8 cellular contexts compared by ENCODE assay signal in the genomic region with DNA sequence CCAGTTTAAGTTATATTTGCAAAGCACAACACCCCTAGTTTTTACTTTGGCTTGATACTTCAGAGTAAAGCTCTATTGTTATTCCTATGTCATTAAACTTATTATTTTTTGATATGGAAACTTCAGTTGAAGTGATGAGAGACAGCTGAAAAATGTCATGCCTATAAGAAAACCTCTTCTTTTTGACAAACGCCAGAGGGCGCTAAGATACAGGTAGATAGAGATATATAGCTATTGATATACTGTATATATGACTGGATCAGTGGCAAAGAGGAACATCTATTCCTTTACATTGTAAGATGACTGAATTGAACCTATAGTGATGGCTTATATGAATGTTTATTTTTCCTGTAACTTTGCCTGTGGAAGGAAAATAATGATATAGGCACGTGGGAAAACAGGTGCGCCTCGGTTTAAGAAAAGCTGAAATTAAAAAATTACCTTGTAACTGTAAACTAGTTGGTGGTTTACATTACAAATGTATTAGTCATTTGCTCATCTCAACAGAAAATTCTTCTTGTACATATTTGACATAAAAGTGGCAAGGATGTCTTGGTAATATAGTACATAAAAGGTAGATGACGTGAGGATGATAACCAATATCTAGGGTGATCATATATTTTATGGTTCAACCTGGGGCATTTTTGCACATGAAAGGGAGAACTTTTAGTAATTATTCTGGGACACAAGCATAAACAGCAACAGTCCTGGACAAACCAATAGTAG.
DNase-seq lines count a peak whose midpoint lies in the region; ATAC-seq and TF ChIP-seq lines count a peak whose summit lies in the region.

No MANE protein-coding gene starts in this region.

- CTCF ChIA-PET in activated CD4-positive, alpha-beta T cell treated with anti-CD3 and anti-CD28 coated beads, Interleukin-2, amount 10 ng/mL, durations not matched to agents 7 days and 5 days (lab: Charles Lee) = interaction anchor here (0.5 to 1.9 kb wide), 9 partner anchors 9 to 1679 kb away, joined by 3 to 11 read pairs (median 4); no protein-coding TSS in a partner anchor

- no peak overlapping the region for H3K4me3 ChIP-seq in fibroblast of pulmonary artery (replicated peaks; ENCODE audit: low read depth, low read length)

- DNase-seq in COR-L47 (lab: John Stamatoyannopoulos, UW) = peak; percentile 50
- DNase-seq in NCI-H446 treated with DMSO at 0.1 percent for 48 hours (lab: John Stamatoyannopoulos, UW) = peak; percentile 73
- peak; percentile 81 for DNase-seq in activated CD4-positive, alpha-beta T cell treated with anti-CD3 and anti-CD28 coated beads, Interleukin-2, amount 10 ng/mL, durations not matched to agents 7 days and 5 days
- peak; percentile 92 for DNase-seq in fibroblast of pulmonary artery (ENCODE audit: low read depth)
- DNase-seq in omental fat pad (ENCODE audit: low spot score) = no peak

- no peaks in the 10 kb centered on the region for H3K36me3 Mint-ChIP-seq in activated CD4-positive, alpha-beta T cell treated with anti-CD3 and anti-CD28 coated beads, Interleukin-2, amount 10 ng/mL, durations not matched to agents 7 days and 5 days (ENCODE audit: low read depth)

- peak; percentile 78 for ATAC-seq in GM19023 (IDR thresholded peaks at IDR 0.05; ENCODE audit: unreplicated experiment)
- ATAC-seq in HG03432 (IDR thresholded peaks at IDR 0.05; ENCODE audit: unreplicated experiment) = peak; percentile 79
- ATAC-seq in omental fat pad (ENCODE audit: low FRiP score) = peak; percentile 67
- ATAC-seq in HG03196 (IDR thresholded peaks at IDR 0.05; ENCODE audit: unreplicated experiment) = no peak

- peak; percentile 60 for TF ChIP-seq CTCF in fibroblast of pulmonary artery (IDR thresholded peaks at IDR 0.05; ENCODE audit: low read length, missing control alignments)
- TF ChIP-seq CTCF in omental fat pad (IDR thresholded peaks at IDR 0.05) = no peak

- POLR2A ChIA-PET in activated CD4-positive, alpha-beta T cell treated with anti-CD3 and anti-CD28 coated beads, Interleukin-2, amount 10 ng/mL, durations not matched to agents 7 days and 5 days (lab: Charles Lee) = interaction anchor here (1.2 kb wide), 1 partner anchor 131 kb away, joined by 9 read pairs; no protein-coding TSS in a partner anchor

- H3K4me3 Mint-ChIP-seq in activated CD4-positive, alpha-beta T cell treated with anti-CD3 and anti-CD28 coated beads, Interleukin-2, amount 10 ng/mL, durations not matched to agents 7 days and 5 days = no peak overlapping the region

- H3K27ac Mint-ChIP-seq in activated CD4-positive, alpha-beta T cell treated with anti-CD3 and anti-CD28 coated beads, Interleukin-2, amount 10 ng/mL, durations not matched to agents 7 days and 5 days = no peak overlapping the region

- H3K4me1 Mint-ChIP-seq in activated CD4-positive, alpha-beta T cell treated with anti-CD3 and anti-CD28 coated beads, Interleukin-2, amount 10 ng/mL, durations not matched to agents 7 days and 5 days = no peaks in the 10 kb centered on the region

- peaks cover 40% of the 10 kb centered on the region for H3K27me3 Mint-ChIP-seq in activated CD4-positive, alpha-beta T cell treated with anti-CD3 and anti-CD28 coated beads, Interleukin-2, amount 10 ng/mL, durations not matched to agents 7 days and 5 days

- no peaks in the 10 kb centered on the region for H3K9me3 Mint-ChIP-seq in activated CD4-positive, alpha-beta T cell treated with anti-CD3 and anti-CD28 coated beads, Interleukin-2, amount 10 ng/mL, durations not matched to agents 7 days and 5 days
